ENCODE assay signal across 12 cellular contexts in genomic region chr1:203663820-203664219, GRCh38. TPM values are rescaled to one million over a fixed set of nuclear protein-coding genes. Genes with fewer than 3 reads are reported as not detected.
DNase-seq lines count a peak whose midpoint lies in the region; ATAC-seq, FAIRE-seq and TF ChIP-seq lines count a peak whose summit lies in the region.
"Had no signal": no experiment of that assay in that cellular context is flagged by ENCODE, and none has a peak within 500 bp of the region (broad histone marks: within the 10 kb centered on the region; RNA-seq: fewer than 3 reads in every experiment).

No MANE protein-coding gene starts in this region.

- peak; percentile 43 for DNase-seq in GM23248
- peak; percentile 20 for DNase-seq in RKO (ENCODE audit: low spot score)
- no peak for DNase-seq in endothelial cell of umbilical vein (ENCODE audit: low read depth, low spot score)
- no peak for DNase-seq in cerebellum (ENCODE audit: low spot score)
- no peak for DNase-seq in T-helper 9 cell
- DNase-seq: activated CD4-positive, alpha-beta T cell treated with anti-CD3 and anti-CD28 coated beads for 1 hour; hypothalamus; nucleus accumbens had no signal

- H4K20me1 ChIP-seq in GM23248 (ENCODE audit: insufficient read depth) (no peaks in the 10 kb centered on the region), endothelial cell of umbilical vein (replicated peaks; ENCODE audit: control insufficient read depth, extremely low read depth, insufficient read depth, low read length) (no peaks in the 10 kb centered on the region)

- H3K36me3 ChIP-seq in GM23248 (ENCODE audit: low read depth) (no peaks in the 10 kb centered on the region), endothelial cell of umbilical vein (ENCODE audit: control insufficient read depth in 2 of 2, extremely low read depth in 1 of 2, insufficient read depth in 2 of 2, low read length in 2 of 2) (peaks cover 0 to 2% of the 10 kb centered on the region in 2 experiments), skeletal muscle satellite cell (ENCODE audit: insufficient read depth, low read length) (no peaks in the 10 kb centered on the region)
- H3K36me3 ChIP-seq: cardiac muscle cell had no signal

- FAIRE-seq in endothelial cell of umbilical vein (lab: Jason Lieb, UNC): peak; percentile 40

- no peak for ATAC-seq in GM18867 (IDR thresholded peaks at IDR 0.05; ENCODE audit: unreplicated experiment)
- no peak for ATAC-seq in HG02798 (IDR thresholded peaks at IDR 0.05; ENCODE audit: poor library complexity, unreplicated experiment)

- H3K9ac ChIP-seq in GM23248: peak overlapping the region; percentile 67
- H3K9ac ChIP-seq in endothelial cell of umbilical vein (replicated peaks; ENCODE audit: extremely low read depth, insufficient read depth, low read length): no peak overlapping the region
- H3K9ac ChIP-seq in skeletal muscle satellite cell (ENCODE audit: low read depth, low read length): peak overlapping the region; percentile 57

- no peaks in the 10 kb centered on the region for H3K9me1 ChIP-seq in endothelial cell of umbilical vein (replicated peaks; ENCODE audit: control insufficient read depth, extremely low read depth, insufficient read depth, low read length)

- H3K4me1 ChIP-seq in GM23248 (ENCODE audit: insufficient read depth) (peaks cover 46% of the 10 kb centered on the region), endothelial cell of umbilical vein (ENCODE audit: control insufficient read depth, extremely low read depth, insufficient read depth, low read length) (peaks cover 19% of the 10 kb centered on the region), skeletal muscle satellite cell (ENCODE audit: control insufficient read depth, insufficient read depth, low read length) (peaks cover 23% of the 10 kb centered on the region)

- in situ Hi-C loops in GM23248 (cut with MboI): no loop called here

- peaks cover 23% of the 10 kb centered on the region for H3F3A ChIP-seq in GM23248 (ENCODE audit: insufficient read depth)

- CTCF ChIA-PET in endothelial cell of umbilical vein (lab: Charles Lee): interaction anchor here (0.6 to 1.3 kb wide), 9 partner anchors 10 to 48 kb away, joined by 3 to 6 read pairs (median 3); partner anchors contain the start of gene ATP2B4

- H3K27me3 ChIP-seq in GM23248 (replicated peaks; ENCODE audit: insufficient read depth) (no peaks in the 10 kb centered on the region), endothelial cell of umbilical vein (ENCODE audit: control insufficient read depth in 2 of 2, insufficient read depth in 2 of 2, low read length in 2 of 2) (no peaks in the 10 kb centered on the region), skeletal muscle satellite cell (ENCODE audit: control insufficient read depth, insufficient read depth, low read length) (no peaks in the 10 kb centered on the region)

- no peak for TF ChIP-seq POLR2A in endothelial cell of umbilical vein (IDR thresholded peaks at IDR 0.05; ENCODE audit: low read depth, low read length)

- dilution Hi-C loops in endothelial cell of umbilical vein (cut with MboI; ENCODE audit: extremely low pct_ligation_motif_present, low sequenced_read_pairs): no loop called here

- WGBS in GM23248 (ENCODE audit: low coverage in 1 of 2, low lambda C conversion rate in 2 of 2, missing lambda C conversion rate in 2 of 2), 2 experiments: 69 to 77% methylated on average over 2 of the region's 2 CpGs

- H3K79me2 ChIP-seq in GM23248 (ENCODE audit: insufficient read depth): peaks cover 96% of the 10 kb centered on the region
- H3K79me2 ChIP-seq in endothelial cell of umbilical vein (ENCODE audit: control insufficient read depth, insufficient read depth, low read length): no peaks in the 10 kb centered on the region

- peak overlapping the region; percentile 25 for H3K4me2 ChIP-seq in GM23248 (ENCODE audit: unreplicated experiment)
- H3K4me2 ChIP-seq in endothelial cell of umbilical vein (ENCODE audit: insufficient read depth, low read length): no peak overlapping the region
- H3K4me2 ChIP-seq in skeletal muscle satellite cell (ENCODE audit: low read length): peak overlapping the region; percentile 59

- H3K4me3 ChIP-seq in GM23248: no peak overlapping the region
- H3K4me3 ChIP-seq in endothelial cell of umbilical vein (replicated peaks in 1 of 3; ENCODE audit: insufficient read depth in 1 of 3, low read depth in 1 of 3, low read length in 3 of 3): no peak overlapping the region
- peak overlapping the region; percentile 35 for H3K4me3 ChIP-seq in skeletal muscle satellite cell (ENCODE audit: low read length)
- H3K4me3 ChIP-seq: cardiac muscle cell had no signal

- no peak for TF ChIP-seq CTCF in endothelial cell of umbilical vein (IDR thresholded peaks at IDR 0.05; ENCODE audit: extremely low read depth in 1 of 2, insufficient read depth in 1 of 2, low read depth in 1 of 2, low read length in 2 of 2)

- H3K9me3 ChIP-seq in GM23248 (ENCODE audit: low read depth): no peaks in the 10 kb centered on the region
- H3K9me3 ChIP-seq in endothelial cell of umbilical vein (replicated peaks; ENCODE audit: control insufficient read depth, insufficient read depth, low read length): no peaks in the 10 kb centered on the region
- no peaks in the 10 kb centered on the region for H3K9me3 ChIP-seq in skeletal muscle satellite cell (replicated peaks; ENCODE audit: low read length)

- POLR2A ChIA-PET in endothelial cell of umbilical vein (lab: Charles Lee): interaction anchor here (0.7 kb wide), 1 partner anchor 14 kb away, joined by 4 read pairs; no protein-coding TSS in a partner anchor

- no TSS peak for BruUV-seq in endothelial cell of umbilical vein (replicated peaks; lab: Mats Ljungman, UMichigan)

- intact Hi-C loops in endothelial cell of umbilical vein (cut with micrococcal nuclease): no loop called here

- H3K27ac ChIP-seq in GM23248: peak overlapping the region; percentile 94
- peak overlapping the region; percentile 46 for H3K27ac ChIP-seq in endothelial cell of umbilical vein (ENCODE audit: insufficient read depth, low read depth, low read length)
- H3K27ac ChIP-seq: cardiac muscle cell had no signal

- no peaks in the 10 kb centered on the region for H3K9me2 ChIP-seq in GM23248 (ENCODE audit: insufficient read depth)

- H2AFZ ChIP-seq in GM23248: no peak overlapping the region
- H2AFZ ChIP-seq in endothelial cell of umbilical vein (ENCODE audit: low read depth, low read length): no peak overlapping the region

TF ChIP-seq in endothelial cell of umbilical vein, 7 proteins besides CTCF, POLR2A, EP300 and RAD21:
- no peak for TF ChIP-seq MAX (IDR thresholded peaks at IDR 0.05; ENCODE audit: insufficient read depth, insufficient read length)
- TF ChIP-seq FOS (IDR thresholded peaks at IDR 0.05; ENCODE audit: borderline replicate concordance, insufficient read depth, low read length): no peak
- no peak for TF ChIP-seq JUN (IDR thresholded peaks at IDR 0.05; ENCODE audit: borderline replicate concordance, insufficient read depth, insufficient read length, low read depth)
- TF ChIP-seq POLR2AphosphoS5 (IDR thresholded peaks at IDR 0.05; ENCODE audit: insufficient read depth, low read depth, low read length): no peak

RNA-seq across cellular contexts. Expression of gene ATP2B4, which starts 37.2 kb away (rescaled TPM):
- total RNA-seq in GM23248 (2014; rRNA removed; shearing (Covaris generic)): 82.8 and 86.6 TPM in 2 replicates
- 49.5 and 49.7 TPM in 2 replicates for polyA plus RNA-seq in GM23248 (2016; fragmentation: Nextera tagmentation; extraction: Ambion mirVana)
- 45.7 and 59.7 TPM in 2 replicates for total RNA-seq in endothelial cell of umbilical vein
- polyA plus RNA-seq in endothelial cell of umbilical vein: 31.2 and 31.7 TPM in 2 replicates
- polyA plus RNA-seq in endothelial cell of umbilical vein (2011; cell fraction: cytosol; rRNA removed): 25.8 and 28.6 TPM in 2 replicates
- polyA plus RNA-seq in endothelial cell of umbilical vein (2011; cell fraction: nucleus; rRNA removed): 61.2 and 68.7 TPM in 2 replicates
- 42.2 and 49.4 TPM in 2 replicates for polyA plus RNA-seq in endothelial cell of umbilical vein (2012)
- polyA minus RNA-seq in endothelial cell of umbilical vein: 134 and 153 TPM in 2 replicates
- polyA minus RNA-seq in endothelial cell of umbilical vein (2011; cell fraction: cytosol; rRNA and poly(A)+ RNA removed): 57.6 TPM
- polyA minus RNA-seq in endothelial cell of umbilical vein (2011; cell fraction: nucleus; rRNA and poly(A)+ RNA removed): 51.0 and 79.7 TPM in 2 replicates
- 205 and 257 TPM in 2 replicates for total RNA-seq in skeletal muscle satellite cell (2012; rRNA removed)
- total RNA-seq in cerebellum: 53.0 TPM

Comparison
In these comparisons a context has a peak if more than half of its experiments do, and no peak if none do; other contexts are left out.
1. DNase-seq: peak in GM23248 (single experiment) and RKO (single experiment); none in endothelial cell of umbilical vein (single experiment), cerebellum (single experiment) and T-helper 9 cell (single experiment).